ENCODE assay signal across 22 cellular contexts in the genomic region with DNA sequence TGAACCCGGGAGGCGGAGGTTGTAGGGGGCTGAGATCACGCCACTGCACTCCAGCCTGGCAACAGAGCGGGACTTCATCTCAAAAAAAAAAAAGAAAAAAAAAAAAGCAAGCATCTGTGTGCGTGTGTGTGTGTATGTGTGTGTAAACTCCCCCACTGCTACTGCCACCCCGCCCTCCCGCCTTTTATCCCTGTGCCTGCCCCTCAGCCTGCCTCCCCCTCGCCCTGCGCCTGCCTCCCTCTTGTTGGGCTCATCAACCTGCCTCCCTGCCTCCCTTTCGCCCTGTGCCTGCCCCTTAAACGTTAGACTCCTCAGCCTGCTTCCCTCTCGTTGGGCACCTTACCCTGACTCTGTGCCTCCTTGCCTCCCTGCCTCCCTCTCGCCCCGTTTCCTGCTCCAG. TPM values are rescaled to one million over a fixed set of nuclear protein-coding genes. Genes with fewer than 3 reads are reported as not detected.
DNase-seq lines count a peak whose midpoint lies in the region; ATAC-seq and TF ChIP-seq lines count a peak whose summit lies in the region.
"Had no signal": no experiment of that assay in that cellular context is flagged by ENCODE, and none has a peak within 500 bp of the region (broad histone marks: within the 10 kb centered on the region; RNA-seq: fewer than 3 reads in every experiment).

No MANE protein-coding gene starts in this region.

- no peaks in the 10 kb centered on the region for H3K27me3 ChIP-seq in mesendoderm (ENCODE audit: insufficient read depth, low read length, poor library complexity)
- no peaks in the 10 kb centered on the region for H3K27me3 ChIP-seq in CD4-positive, alpha-beta T cell (ENCODE audit: control insufficient read depth, insufficient read depth, low read length)
- no peaks in the 10 kb centered on the region for H3K27me3 ChIP-seq in CD8-positive, alpha-beta T cell (ENCODE audit: insufficient read depth, low read length)

- no peak overlapping the region for H3K18ac ChIP-seq in mesendoderm (ENCODE audit: low read length)

- peaks cover 44% of the 10 kb centered on the region for H3K4me1 Mint-ChIP-seq in stimulated activated effector memory CD8-positive, alpha-beta T cell treated with anti-CD3 and anti-CD28 coated beads, Interleukin-12 subunit alpha, Interleukin-12 subunit beta, amount 100 ng/mL, for 72 hours
- H3K4me1 Mint-ChIP-seq in CD4-positive, alpha-beta T cell (ENCODE audit: low read depth), result peaks cover 16% of the 10 kb centered on the region
- peaks cover 14% of the 10 kb centered on the region for H3K4me1 Mint-ChIP-seq in CD8-positive, alpha-beta T cell (ENCODE audit: low read depth)

- H3K4me3 ChIP-seq in mesendoderm (ENCODE audit: low read length), result no peak overlapping the region
- no peak overlapping the region for H3K4me3 ChIP-seq in CD8-positive, alpha-beta T cell (ENCODE audit: low read depth, low read length)

- H3K4me1 ChIP-seq in mesendoderm (ENCODE audit: control insufficient read depth, low read depth, low read length), result no peaks in the 10 kb centered on the region
- H3K4me1 ChIP-seq in CD8-positive, alpha-beta T cell (ENCODE audit: insufficient read depth, low read length), result peaks cover 20% of the 10 kb centered on the region

- peaks cover 8% of the 10 kb centered on the region for H3K36me3 Mint-ChIP-seq in stimulated activated effector memory CD8-positive, alpha-beta T cell treated with anti-CD3 and anti-CD28 coated beads, Interleukin-12 subunit alpha, Interleukin-12 subunit beta, amount 100 ng/mL, for 72 hours
- no peaks in the 10 kb centered on the region for H3K36me3 Mint-ChIP-seq in CD4-positive, alpha-beta T cell (ENCODE audit: low read depth)
- no peaks in the 10 kb centered on the region for H3K36me3 Mint-ChIP-seq in CD8-positive, alpha-beta T cell

- WGBS in mesendoderm (ENCODE audit: extremely low coverage, insufficient coverage, low lambda C conversion rate), result no CpG with 5 or more reads among the region's 14 CpGs

- no peak overlapping the region for H2BK15ac ChIP-seq in mesendoderm (replicated peaks; ENCODE audit: low read depth)

- no peak overlapping the region for H3K9ac ChIP-seq in mesendoderm (ENCODE audit: low read length)

- H3K23ac ChIP-seq in mesendoderm (ENCODE audit: low read length), result no peak overlapping the region

- H3K79me2 ChIP-seq in mesendoderm (ENCODE audit: control insufficient read depth, insufficient read depth, low read length), result no peaks in the 10 kb centered on the region

- intact Hi-C loops in CD4-positive, alpha-beta T cell (cut with DNase I, micrococcal nuclease), result no loop called here
- intact Hi-C loops in CD8-positive, alpha-beta T cell (cut with DNase I, micrococcal nuclease), result no loop called here

- no peak overlapping the region for H2BK120ac ChIP-seq in mesendoderm (ENCODE audit: low read depth, low read length)

- no peak overlapping the region for H3K4me3 Mint-ChIP-seq in stimulated activated effector memory CD8-positive, alpha-beta T cell treated with anti-CD3 and anti-CD28 coated beads, Interleukin-12 subunit alpha, Interleukin-12 subunit beta, amount 100 ng/mL, for 72 hours
- H3K4me3 Mint-ChIP-seq in CD4-positive, alpha-beta T cell, result no peak overlapping the region
- no peak overlapping the region for H3K4me3 Mint-ChIP-seq in CD8-positive, alpha-beta T cell

- no peak for TF ChIP-seq CTCF in CD4-positive, alpha-beta T cell (IDR thresholded peaks at IDR 0.05)
- TF ChIP-seq CTCF in CD8-positive, alpha-beta T cell (IDR thresholded peaks at IDR 0.05), result no peak

- H3K4me2 ChIP-seq in mesendoderm (ENCODE audit: low read length), result no peak overlapping the region

- CTCF ChIA-PET in CD4-positive, alpha-beta T cell (lab: Charles Lee), result no interaction called here
- CTCF ChIA-PET in CD8-positive, alpha-beta T cell (lab: Charles Lee), result interaction anchor here (0.7 to 1.5 kb wide), 2 partner anchors 27 to 41 kb away, joined by 5 read pairs; no protein-coding TSS in a partner anchor

- no peaks in the 10 kb centered on the region for H3K36me3 ChIP-seq in mesendoderm (ENCODE audit: control insufficient read depth, insufficient read depth, low read length)
- no peaks in the 10 kb centered on the region for H3K36me3 ChIP-seq in CD8-positive, alpha-beta T cell (ENCODE audit: insufficient read depth, low read length)

- DNase-seq in Ammon's horn (ENCODE audit: low spot score), result peak; percentile 57
- no peak for DNase-seq in caudate nucleus (lab: John Stamatoyannopoulos, UW)
- no peak for DNase-seq in mesendoderm
- no peak for DNase-seq in stimulated activated effector memory CD8-positive, alpha-beta T cell treated with anti-CD3 and anti-CD28 coated beads, Interleukin-12 subunit alpha, Interleukin-12 subunit beta, amount 100 ng/mL, for 72 hours (ENCODE audit: low spot score in 2 of 2)
- no peak for DNase-seq in HPDE6-E6E7 (ENCODE audit: extremely low spot score)
- no peak for DNase-seq in KG1 (lab: John Stamatoyannopoulos, UW)
- DNase-seq in CD4-positive, alpha-beta T cell, result no peak
- no peak for DNase-seq in CD8-positive, alpha-beta T cell
- DNase-seq: AML-193, EL, GF-D8, Karpas-422, MV-4-11, NCI-H1105 treated with DMSO at 0.1 percent for 48 hours, NCI-H2029 treated with DMSO at 0.1 percent for 48 hours, NCI-H226, NCI-H510A treated with DMSO at 0.1 percent for 48 hours, NCI-H748 treated with DMSO at 0.1 percent for 48 hours, SIG-M5 had no signal

- H3K27ac ChIP-seq in caudate nucleus (ENCODE audit: low read depth, low read length) (peak overlapping the region; percentile 62), mesendoderm (ENCODE audit: low read depth, low read length) (no peak overlapping the region)
- H3K27ac ChIP-seq in CD4-positive, alpha-beta T cell (ENCODE audit: low read depth, low read length), result no peak overlapping the region
- no peak overlapping the region for H3K27ac ChIP-seq in CD8-positive, alpha-beta T cell (ENCODE audit: low read depth, low read length)
- H3K27ac ChIP-seq: C4-2B, RWPE1 had no signal

- H3K56ac ChIP-seq in mesendoderm (ENCODE audit: low read length), result peak overlapping the region; percentile 60

- H4K5ac ChIP-seq in mesendoderm (ENCODE audit: low read length), result no peak overlapping the region

- H3K27me3 Mint-ChIP-seq in CD4-positive, alpha-beta T cell, result no peaks in the 10 kb centered on the region
- peaks cover 2% of the 10 kb centered on the region for H3K27me3 Mint-ChIP-seq in CD8-positive, alpha-beta T cell (ENCODE audit: low read depth)

- no peak overlapping the region for H2AK5ac ChIP-seq in mesendoderm (ENCODE audit: low read length)

- H3K9me3 ChIP-seq in CD4-positive, alpha-beta T cell (ENCODE audit: control insufficient read depth, low read length), result no peaks in the 10 kb centered on the region
- H3K9me3 ChIP-seq in CD8-positive, alpha-beta T cell (ENCODE audit: low read length), result no peaks in the 10 kb centered on the region

- no peaks in the 10 kb centered on the region for H3K9me3 Mint-ChIP-seq in stimulated activated effector memory CD8-positive, alpha-beta T cell treated with anti-CD3 and anti-CD28 coated beads, Interleukin-12 subunit alpha, Interleukin-12 subunit beta, amount 100 ng/mL, for 72 hours
- H3K9me3 Mint-ChIP-seq in CD4-positive, alpha-beta T cell, result no peaks in the 10 kb centered on the region
- no peaks in the 10 kb centered on the region for H3K9me3 Mint-ChIP-seq in CD8-positive, alpha-beta T cell
- H3K9me3 Mint-ChIP-seq: IgD-negative memory B cell had no signal

- H4K8ac ChIP-seq in mesendoderm (ENCODE audit: low read depth, low read length), result no peak overlapping the region

- ATAC-seq in stimulated activated effector memory CD8-positive, alpha-beta T cell treated with anti-CD3 and anti-CD28 coated beads, Interleukin-12 subunit alpha, Interleukin-12 subunit beta, amount 100 ng/mL, for 72 hours, result no peak
- ATAC-seq in CD4-positive, alpha-beta T cell (ENCODE audit: poor library complexity), result no peak
- no peak for ATAC-seq in CD8-positive, alpha-beta T cell

- no peak overlapping the region for H3K4ac ChIP-seq in mesendoderm (ENCODE audit: low read depth, low read length)

- POLR2A ChIA-PET in CD4-positive, alpha-beta T cell (lab: Charles Lee), result no interaction called here
- POLR2A ChIA-PET in CD8-positive, alpha-beta T cell (lab: Charles Lee), result no interaction called here

- H2BK5ac ChIP-seq in mesendoderm (ENCODE audit: low read length), result no peak overlapping the region

- H3K27ac Mint-ChIP-seq in stimulated activated effector memory CD8-positive, alpha-beta T cell treated with anti-CD3 and anti-CD28 coated beads, Interleukin-12 subunit alpha, Interleukin-12 subunit beta, amount 100 ng/mL, for 72 hours, result peak overlapping the region; percentile 29
- H3K27ac Mint-ChIP-seq in CD4-positive, alpha-beta T cell, result no peak overlapping the region
- H3K27ac Mint-ChIP-seq in CD8-positive, alpha-beta T cell, result no peak overlapping the region
- H3K27ac Mint-ChIP-seq: IgD-negative memory B cell had no signal

- H3K79me1 ChIP-seq in mesendoderm (ENCODE audit: low read length), result no peaks in the 10 kb centered on the region

RNA-seq across cellular contexts. Expression of a gene that starts 18.0 kb away (rescaled TPM):
- polyA plus RNA-seq in mesendoderm (2013, experiment 1 of 2), result 285 TPM
- polyA plus RNA-seq in mesendoderm (2013, experiment 2 of 2), result 285 TPM
- 10 to 100 TPM; 55.2 to 56.0 TPM for total RNA-seq in CD4-positive, alpha-beta T cell
- total RNA-seq in CD8-positive, alpha-beta T cell, result 10 to 100 TPM; 48.1 to 53.9 TPM

RNA-seq across cellular contexts. Expression of a gene that starts 18.3 kb away (rescaled TPM):
- polyA plus RNA-seq in mesendoderm (2013, experiment 1 of 2), result 74.6 TPM
- 75.1 TPM for polyA plus RNA-seq in mesendoderm (2013, experiment 2 of 2)
- total RNA-seq in CD4-positive, alpha-beta T cell, result 1 to 10 TPM; 7.5 to 9.1 TPM
- total RNA-seq in CD8-positive, alpha-beta T cell, result 10 to 100 TPM; 12.9 to 15.2 TPM

RNA-seq across cellular contexts. Expression of a gene that starts 22.0 kb away (rescaled TPM):
- 3.0 TPM for polyA plus RNA-seq in mesendoderm (2013, experiment 1 of 2)
- polyA plus RNA-seq in mesendoderm (2013, experiment 2 of 2), result 2.6 TPM
- under 1 TPM; 0.31 to 0.49 TPM for total RNA-seq in CD4-positive, alpha-beta T cell
- total RNA-seq in CD8-positive, alpha-beta T cell, result under 1 TPM; 0.62 to 0.67 TPM
- polyA plus RNA-seq: IgD-negative memory B cell had no signal

RNA-seq across cellular contexts. Expression of a gene that starts 42.4 kb away (rescaled TPM):
- polyA plus RNA-seq in mesendoderm (2013, experiment 1 of 2), result 104 TPM
- polyA plus RNA-seq in mesendoderm (2013, experiment 2 of 2), result 102 TPM
- under 1 TPM; 0.56 to 0.77 TPM for total RNA-seq in CD4-positive, alpha-beta T cell
- total RNA-seq in CD8-positive, alpha-beta T cell, result 1 to 10 TPM; 3.1 TPM

RNA-seq across cellular contexts. Expression of a gene that starts 53.7 kb away (rescaled TPM):
- polyA plus RNA-seq in mesendoderm (2013, experiment 1 of 2), result 493 TPM
- 506 TPM for polyA plus RNA-seq in mesendoderm (2013, experiment 2 of 2)
- under 1 TPM; 0.08 to 0.33 TPM for total RNA-seq in CD4-positive, alpha-beta T cell
- total RNA-seq in CD8-positive, alpha-beta T cell, result under 1 TPM; 0.31 to 0.52 TPM
